In genomic region chr3:47874438-47874837, GRCh38 we compare ENCODE assay signal across 15 cellular contexts.
"Had no signal": no experiment of that assay in that cellular context is flagged by ENCODE, and none has a peak within 500 bp of the region (broad histone marks: within the 10 kb centered on the region; RNA-seq: fewer than 3 reads in every experiment).

No MANE protein-coding gene starts in this region.

- H3K9me3 Mint-ChIP-seq: naive thymus-derived CD8-positive, alpha-beta T cell had no signal

- ATAC-seq: left colon; mucosa of descending colon; naive thymus-derived CD8-positive, alpha-beta T cell had no signal

- H3K27me3 ChIP-seq: hepatocyte, right atrium auricular region had no signal

- H3K27me3 Mint-ChIP-seq: naive thymus-derived CD8-positive, alpha-beta T cell had no signal

- H3K4me3 ChIP-seq: coronary artery, hepatocyte, mucosa of descending colon, right atrium auricular region had no signal

- H3K9me3 ChIP-seq: mucosa of descending colon, right atrium auricular region had no signal

- H3K27ac ChIP-seq: coronary artery, hepatocyte, parathyroid adenoma had no signal

- H3K4me1 ChIP-seq: parathyroid adenoma had no signal

- DNase-seq: central memory CD4-positive, alpha-beta T cell; effector CD8-positive, alpha-beta T cell; foreskin melanocyte; head of caudate nucleus; left colon; mucosa of descending colon; naive thymus-derived CD8-positive, alpha-beta T cell; small intestine; stimulated activated CD4-positive, alpha-beta T cell treated with anti-CD3 and anti-CD28 coated beads, Interleukin-12 subunit alpha, Interleukin-12 subunit beta, amount 100 ng/mL, for 4 hours; stimulated activated naive CD4-positive, alpha-beta T cell treated with Interleukin-2 at 50 U/mL for 16 hours; trophoblast cell had no signal

- H3K4me3 Mint-ChIP-seq: naive thymus-derived CD8-positive, alpha-beta T cell had no signal
